ENCODE assay signal across 8 cellular contexts in the genomic region with DNA sequence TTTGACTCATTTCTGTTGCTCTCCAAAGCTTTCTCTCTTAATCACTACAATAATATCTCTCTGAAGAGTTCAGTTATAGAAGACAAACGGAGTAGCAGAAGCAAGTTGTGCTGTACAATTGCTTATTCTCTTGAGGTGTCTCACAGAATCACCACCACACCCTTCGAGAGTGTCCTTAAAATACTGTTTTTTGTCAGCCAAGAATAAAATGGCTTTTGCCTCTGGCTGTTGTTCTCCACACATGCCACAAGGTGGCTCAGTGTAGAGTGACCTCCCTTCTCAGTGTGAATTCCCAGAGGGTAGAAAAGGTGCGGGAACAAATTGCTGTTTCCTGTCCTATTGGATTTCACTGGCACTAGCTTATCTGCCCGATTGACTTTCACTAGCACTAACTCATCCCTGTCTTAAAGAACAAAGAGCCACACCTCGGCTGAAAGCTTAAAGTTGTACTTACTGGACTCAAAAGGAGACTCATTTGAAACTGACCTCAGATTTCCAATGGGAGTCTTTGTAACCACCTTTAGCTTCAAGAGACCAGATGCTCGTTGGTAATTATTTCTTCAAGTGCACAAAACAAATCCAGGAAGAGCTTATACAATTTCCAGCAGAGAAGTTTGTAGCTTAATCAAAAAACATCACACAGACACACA.
A peak's percentile ranks its signal among the peaks of the same experiment; 100 is the strongest.
DNase-seq lines count a peak whose midpoint lies in the region; ATAC-seq, FAIRE-seq and TF ChIP-seq lines count a peak whose summit lies in the region.

No MANE protein-coding gene starts in this region.

- H3K27me3 Mint-ChIP-seq in CD8-positive, alpha-beta T cell (ENCODE audit: low read depth), result no peaks in the 10 kb centered on the region
- no peaks in the 10 kb centered on the region for H3K27me3 Mint-ChIP-seq in activated naive CD8-positive, alpha-beta T cell treated with anti-CD3 and anti-CD28 coated beads for 36 hours

- no peaks in the 10 kb centered on the region for H3K27me3 ChIP-seq in CD8-positive, alpha-beta T cell (ENCODE audit: insufficient read depth, low read length)
- no peaks in the 10 kb centered on the region for H3K27me3 ChIP-seq in iPS DF 6.9 (ENCODE audit: control insufficient read depth, insufficient read depth, low read length)

- peak overlapping the region; percentile 44 for H3K4me3 Mint-ChIP-seq in CD8-positive, alpha-beta T cell
- H3K4me3 Mint-ChIP-seq in activated naive CD8-positive, alpha-beta T cell treated with anti-CD3 and anti-CD28 coated beads for 36 hours, result peak overlapping the region; percentile 41

- H3K4me3 ChIP-seq in CD8-positive, alpha-beta T cell (ENCODE audit: low read depth, low read length), result no peak overlapping the region
- no peak overlapping the region for H3K4me3 ChIP-seq in iPS DF 6.9 (ENCODE audit: low read length)

- no peak for FAIRE-seq in HTR-8/SVneo (lab: Jason Lieb, UNC)
- no peak for FAIRE-seq in frontal cortex (lab: Jason Lieb, UNC)

- peak in 3 of 7 experiments; percentile 28 to 65 (median 30) for DNase-seq in CD8-positive, alpha-beta T cell
- DNase-seq in HTR-8/SVneo (ENCODE audit: insufficient read length, low spot score), result peak; percentile 0
- peak; percentile 61 for DNase-seq in RKO (ENCODE audit: low spot score)
- DNase-seq in activated naive CD8-positive, alpha-beta T cell treated with anti-CD3 and anti-CD28 coated beads for 36 hours, result peak; percentile 6
- peak; percentile 57 for DNase-seq in iPS DF 6.9 (ENCODE audit: low read depth, low spot score)
- DNase-seq in stimulated activated CD4-positive, alpha-beta T cell treated with anti-CD3 and anti-CD28 coated beads, Interleukin-1b, Interleukin-23, amount 100 ng/mL, for 48 hours, result peak; percentile 42
- no peak for DNase-seq in frontal cortex (ENCODE audit: low spot score in 2 of 2)

- H3K9me3 ChIP-seq in CD8-positive, alpha-beta T cell (ENCODE audit: low read length), result no peaks in the 10 kb centered on the region
- H3K9me3 ChIP-seq in iPS DF 6.9 (ENCODE audit: control insufficient read depth, insufficient read depth, low read length), result no peaks in the 10 kb centered on the region

- H3K4me1 Mint-ChIP-seq in CD8-positive, alpha-beta T cell (ENCODE audit: low read depth), result peaks cover 54% of the 10 kb centered on the region
- peaks cover 51% of the 10 kb centered on the region for H3K4me1 Mint-ChIP-seq in activated naive CD8-positive, alpha-beta T cell treated with anti-CD3 and anti-CD28 coated beads for 36 hours

- no CpG with 5 or more reads among the region's 6 CpGs for WGBS in iPS DF 6.9 (ENCODE audit: insufficient coverage, insufficient read length)

- H3K27ac ChIP-seq in CD8-positive, alpha-beta T cell (ENCODE audit: low read depth, low read length), result no peak overlapping the region
- H3K27ac ChIP-seq in iPS DF 6.9 (ENCODE audit: low read length), result no peak overlapping the region

- peaks cover 25% of the 10 kb centered on the region for H3K4me1 ChIP-seq in CD8-positive, alpha-beta T cell (ENCODE audit: insufficient read depth, low read length)
- no peaks in the 10 kb centered on the region for H3K4me1 ChIP-seq in iPS DF 6.9 (ENCODE audit: control insufficient read depth, insufficient read depth, low read length)

- H3K9me3 Mint-ChIP-seq in CD8-positive, alpha-beta T cell, result no peaks in the 10 kb centered on the region
- H3K9me3 Mint-ChIP-seq in activated naive CD8-positive, alpha-beta T cell treated with anti-CD3 and anti-CD28 coated beads for 36 hours, result peaks cover 8% of the 10 kb centered on the region

- intact Hi-C loops in CD8-positive, alpha-beta T cell (cut with DNase I, micrococcal nuclease), result loop anchor here (1.0 to 10.0 kb wide), 8 partner anchors 23 to 428 kb away; no protein-coding TSS in a partner anchor

- no peaks in the 10 kb centered on the region for H3K36me3 ChIP-seq in CD8-positive, alpha-beta T cell (ENCODE audit: insufficient read depth, low read length)
- H3K36me3 ChIP-seq in iPS DF 6.9 (ENCODE audit: control insufficient read depth, insufficient read depth, low read length), result no peaks in the 10 kb centered on the region

- POLR2A ChIA-PET in CD8-positive, alpha-beta T cell (lab: Charles Lee), result interaction anchor here (0.6 to 1.7 kb wide), 3 partner anchors 115 to 179 kb away, joined by 3 to 7 read pairs (median 3); no protein-coding TSS in a partner anchor

- peak; percentile 73 for TF ChIP-seq CTCF in CD8-positive, alpha-beta T cell (IDR thresholded peaks at IDR 0.05)

- CTCF ChIA-PET in CD8-positive, alpha-beta T cell (lab: Charles Lee), result interaction anchor here (0.7 to 2.9 kb wide), 56 partner anchors 9 to 429 kb away, joined by 3 to 85 read pairs (median 4); no protein-coding TSS in a partner anchor

- ATAC-seq in CD8-positive, alpha-beta T cell, result peak; percentile 39
- ATAC-seq in GM19372 (IDR thresholded peaks at IDR 0.05; ENCODE audit: low read depth, unreplicated experiment), result peak; percentile 67

- H3K27ac Mint-ChIP-seq in CD8-positive, alpha-beta T cell, result peak overlapping the region; percentile 69
- peak overlapping the region; percentile 83 for H3K27ac Mint-ChIP-seq in activated naive CD8-positive, alpha-beta T cell treated with anti-CD3 and anti-CD28 coated beads for 36 hours

- no peaks in the 10 kb centered on the region for H3K36me3 Mint-ChIP-seq in CD8-positive, alpha-beta T cell
- peaks cover 4% of the 10 kb centered on the region for H3K36me3 Mint-ChIP-seq in activated naive CD8-positive, alpha-beta T cell treated with anti-CD3 and anti-CD28 coated beads for 36 hours

Comparison
In these comparisons a context has a peak if more than half of its experiments do, and no peak if none do; other contexts are left out.
1. DNase-seq: peak in HTR-8/SVneo (single experiment), RKO (single experiment), activated naive CD8-positive, alpha-beta T cell treated with anti-CD3 and anti-CD28 coated beads for 36 hours (single experiment), iPS DF 6.9 (single experiment) and stimulated activated CD4-positive, alpha-beta T cell treated with anti-CD3 and anti-CD28 coated beads, Interleukin-1b, Interleukin-23, amount 100 ng/mL, for 48 hours (single experiment); none in frontal cortex (0 of 2).